Comparison of ENCODE assay signal across 8 cellular contexts in the genomic region with DNA sequence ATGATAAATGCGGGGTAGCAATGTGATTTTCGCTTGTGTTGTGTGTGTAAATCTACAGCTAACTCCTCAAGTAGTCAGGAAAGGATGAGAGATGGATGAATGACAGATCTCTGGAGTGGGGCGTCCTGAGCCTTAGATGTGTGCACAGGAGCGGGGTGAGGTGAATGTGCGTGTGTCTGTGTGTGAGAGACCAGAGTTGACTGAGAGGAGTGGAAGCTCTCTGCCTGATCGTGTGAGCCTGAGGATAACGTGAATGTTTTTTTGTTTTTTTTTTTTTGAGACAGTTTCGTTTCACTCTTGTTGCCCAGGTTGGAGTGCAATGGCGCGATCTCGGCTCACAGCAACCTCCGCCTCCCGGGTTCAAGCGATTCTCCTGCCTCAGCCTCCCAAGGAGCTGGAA. TPM values are rescaled to one million over a fixed set of nuclear protein-coding genes. Genes with fewer than 3 reads are reported as not detected.
DNase-seq lines count a peak whose midpoint lies in the region; ATAC-seq and TF ChIP-seq lines count a peak whose summit lies in the region.

No MANE protein-coding gene starts in this region.

- intact Hi-C loops in heart left ventricle (cut with DNase I) = loop anchor here in 4 of 10 donors (2.0 to 10.0 kb wide), 5 partner anchors 21 to 189 kb away; a partner anchor contains a TSS
- intact Hi-C loops in Right ventricle myocardium inferior (cut with DNase I) = loop anchor here (1.0 to 10.0 kb wide), 2 partner anchors 21 to 91 kb away; a partner anchor contains a TSS
- intact Hi-C loops in MCF 10A (cut with micrococcal nuclease) = loop anchor here (1.0 to 10.0 kb wide), 4 partner anchors 21 to 549 kb away; a partner anchor contains a TSS

- H3K4me1 ChIP-seq in heart left ventricle (peaks cover 3 to 21% (median 16%) of the 10 kb centered on the region in 12 donors), mesenchymal stem cell (ENCODE audit: control insufficient read depth, insufficient read depth, low read depth, low read length) (peaks cover 6% of the 10 kb centered on the region), upper lobe of left lung (peaks cover 7 to 19% (median 14%) of the 10 kb centered on the region in 4 donors)

- no peak overlapping the region for H2BK15ac ChIP-seq in mesenchymal stem cell (ENCODE audit: low read depth, poor library complexity, severe bottlenecking)

- peak overlapping the region; percentile 94 for H3K4me3 Mint-ChIP-seq in MCF 10A (ENCODE audit: unreplicated experiment)

- no peak overlapping the region for H2AFZ ChIP-seq in mesenchymal stem cell (ENCODE audit: low read depth, low read length)

- peak overlapping the region; percentile 59 for H3K4me2 ChIP-seq in mesenchymal stem cell (ENCODE audit: low read length, poor library complexity, severe bottlenecking)

- DNase-seq in heart left ventricle (no peak), Right ventricle myocardium inferior (ENCODE audit: missing footprints) (no peak), MCF 10A (ENCODE audit: unreplicated experiment) (no peak), mesenchymal stem cell (no peak), upper lobe of left lung (no peak), islet precursor cell (no peak), ACHN (no peak), kidney glomerular epithelial cell (lab: John Stamatoyannopoulos, UW) (no peak)

- no peak overlapping the region for H2BK120ac ChIP-seq in mesenchymal stem cell (ENCODE audit: low read depth, low read length)

- H3K27me3 ChIP-seq in heart left ventricle (no peaks in the 10 kb centered on the region), mesenchymal stem cell (ENCODE audit: control insufficient read depth in 1 of 2, insufficient read depth in 1 of 2, low read length in 2 of 2) (no peaks in the 10 kb centered on the region), upper lobe of left lung (no peaks in the 10 kb centered on the region)

- H3K36me3 ChIP-seq in heart left ventricle (peaks cover 0 to 42% (median 27%) of the 10 kb centered on the region in 9 donors), mesenchymal stem cell (ENCODE audit: control insufficient read depth in 1 of 2, insufficient read depth in 2 of 2, low read depth in 1 of 2, low read length in 2 of 2) (peaks cover 29 to 34% of the 10 kb centered on the region in 2 experiments), upper lobe of left lung (peaks cover 0 to 32% (median 14%) of the 10 kb centered on the region in 4 donors)

- H3K18ac ChIP-seq in mesenchymal stem cell (ENCODE audit: low read depth in 1 of 2, low read length in 2 of 2) = no peak overlapping the region

- CTCF ChIA-PET in MCF 10A (lab: Yijun Ruan, JAX) = interaction anchor here (0.6 kb wide), 1 partner anchor 23 kb away, joined by 3 read pairs; no protein-coding TSS in a partner anchor

- no peak overlapping the region for H3K14ac ChIP-seq in mesenchymal stem cell (ENCODE audit: low read length in 2 of 2)

- H3K9ac ChIP-seq in mesenchymal stem cell (ENCODE audit: low read length) = peak overlapping the region; percentile 99

- H3K9me3 Mint-ChIP-seq in MCF 10A (ENCODE audit: unreplicated experiment) = peaks cover 28% of the 10 kb centered on the region

- no peaks in the 10 kb centered on the region for H3K27me3 Mint-ChIP-seq in MCF 10A (ENCODE audit: insufficient read depth, unreplicated experiment)

- no peak for TF ChIP-seq EP300 in upper lobe of left lung (IDR thresholded peaks at IDR 0.05)

- H3K27ac Mint-ChIP-seq in MCF 10A (ENCODE audit: low read depth, unreplicated experiment) = peak overlapping the region; percentile 93

- peaks cover 28% of the 10 kb centered on the region for H3K36me3 Mint-ChIP-seq in MCF 10A (ENCODE audit: insufficient read depth, unreplicated experiment)

- H3K9me3 ChIP-seq in heart left ventricle (peaks cover 0 to 67% (median 10%) of the 10 kb centered on the region in 12 donors), mesenchymal stem cell (ENCODE audit: control insufficient read depth, low read length) (peaks cover 60% of the 10 kb centered on the region), upper lobe of left lung (peaks cover 0 to 39% (median 36%) of the 10 kb centered on the region in 4 donors)

- peaks cover 6% of the 10 kb centered on the region for H3K4me1 Mint-ChIP-seq in MCF 10A (ENCODE audit: insufficient read depth, unreplicated experiment)

- POLR2A ChIA-PET in MCF 10A (lab: Yijun Ruan, JAX) = interaction anchor here (1.5 to 3.8 kb wide), 6 partner anchors 21 to 184 kb away, joined by 7 to 41 read pairs (median 14); a partner anchor contains a TSS

- no peak for TF ChIP-seq POLR2A in heart left ventricle (IDR thresholded peaks at IDR 0.05)
- no peak for TF ChIP-seq POLR2A in upper lobe of left lung (IDR thresholded peaks at IDR 0.05)

- BruUV-seq in MCF 10A (replicated peaks; lab: Mats Ljungman, UMichigan) = no TSS peak

- no peak overlapping the region for H2AK5ac ChIP-seq in mesenchymal stem cell (ENCODE audit: low read length, severe bottlenecking)

- no peak overlapping the region for H2BK12ac ChIP-seq in mesenchymal stem cell (ENCODE audit: low read length in 2 of 2)

- H4K91ac ChIP-seq in mesenchymal stem cell (ENCODE audit: low read length) = no peak overlapping the region

- H3K27ac ChIP-seq in heart left ventricle (peak overlapping the region in 1 of 12 donors; percentile 83), mesenchymal stem cell (ENCODE audit: low read length, poor library complexity, severe bottlenecking) (no peak overlapping the region), upper lobe of left lung (peak overlapping the region in 1 of 4 donors; percentile 85)

- H3K79me1 ChIP-seq in mesenchymal stem cell (replicated peaks; ENCODE audit: low read length, poor library complexity, severe bottlenecking) = peaks cover 30% of the 10 kb centered on the region

- no peak overlapping the region for H3K23ac ChIP-seq in mesenchymal stem cell (ENCODE audit: low read length in 2 of 2)

- ATAC-seq in heart left ventricle (no peak), Right ventricle myocardium inferior (no peak), upper lobe of left lung (ENCODE audit: low FRiP score in 2 of 2) (no peak)

- WGBS in heart left ventricle, 4 donors = 43 to 65% (median 61%) methylated on average over 14 of the region's 14 CpGs
- 84% methylated on average over 6 of the region's 14 CpGs for WGBS in mesenchymal stem cell
- WGBS in upper lobe of left lung, 2 donors = 57 to 64% methylated on average over 14 of the region's 14 CpGs

- TF ChIP-seq CTCF in heart left ventricle (IDR thresholded peaks at IDR 0.05) = no peak
- TF ChIP-seq CTCF in MCF 10A (IDR thresholded peaks at IDR 0.05; ENCODE audit: unreplicated experiment) = no peak
- no peak for TF ChIP-seq CTCF in upper lobe of left lung (IDR thresholded peaks at IDR 0.05)

- H2BK5ac ChIP-seq in mesenchymal stem cell (ENCODE audit: low read depth, low read length, poor library complexity, severe bottlenecking) = no peak overlapping the region

- H3K4me3 ChIP-seq in heart left ventricle (peak overlapping the region; percentile 47 to 96 (median 78)), mesenchymal stem cell (ENCODE audit: insufficient read depth in 1 of 2, low read depth in 1 of 2, low read length in 2 of 2) (peak overlapping the region; percentile 63 to 98), upper lobe of left lung (peak overlapping the region in 3 of 4 donors; percentile 63 to 74 (median 72))

- no peak overlapping the region for H4K8ac ChIP-seq in mesenchymal stem cell (ENCODE audit: low read length)

- in situ Hi-C loops in ACHN (cut with HindIII; ENCODE audit: low pct_ligation_motif_present, low pct_unique_long_range_greater_than_20kb, low sequenced_read_pairs) = no loop called here

- H3K4ac ChIP-seq in mesenchymal stem cell (ENCODE audit: low read depth in 1 of 2, low read length in 2 of 2) = no peak overlapping the region

RNA-seq across cellular contexts. Expression of a gene that starts 0.8 kb away (rescaled TPM):
- total RNA-seq in heart left ventricle (1 to 10 TPM; 4.1 to 8.8 (median 6.2) TPM), Right ventricle myocardium inferior (6.9 TPM), MCF 10A (2022) (7.3 and 9.6 TPM in 2 replicates), upper lobe of left lung (10 to 100 TPM in 1 of 6 donors, 1 to 10 TPM in 5; 4.2 to 17.4 (median 7.1) TPM)
- polyA plus RNA-seq in heart left ventricle = 1 to 10 TPM; 3.2 to 4.2 TPM
- 2.3 TPM for polyA plus RNA-seq in mesenchymal stem cell (2013, experiment 1 of 2)
- polyA plus RNA-seq in mesenchymal stem cell (2013, experiment 2 of 2) = 3.0 TPM

RNA-seq across cellular contexts. Expression of a gene that starts 21.6 kb away (rescaled TPM):
- 1 to 10 TPM; 2.9 to 5.8 (median 3.9) TPM for total RNA-seq in heart left ventricle
- 1 to 10 TPM; 2.1 to 2.6 TPM for polyA plus RNA-seq in heart left ventricle
- total RNA-seq in Right ventricle myocardium inferior = 3.2 TPM
- total RNA-seq in MCF 10A (2022) = 6.1 and 6.6 TPM in 2 replicates
- polyA plus RNA-seq in mesenchymal stem cell (2013, experiment 1 of 2) = 4.4 TPM
- polyA plus RNA-seq in mesenchymal stem cell (2013, experiment 2 of 2) = 3.9 TPM
- total RNA-seq in upper lobe of left lung = 10 to 100 TPM in 2 of 6 donors, 1 to 10 TPM in 4; 4.4 to 23.0 (median 6.1) TPM
